In genomic region chr2:198102120-198102519, GRCh38 we compare ENCODE assay signal across 8 cellular contexts.
"Had no signal": no experiment of that assay in that cellular context is flagged by ENCODE, and none has a peak within 500 bp of the region (broad histone marks: within the 10 kb centered on the region; RNA-seq: fewer than 3 reads in every experiment).

No MANE protein-coding gene starts in this region.

- H3K27ac Mint-ChIP-seq: GM23338, H9, IgD-negative memory B cell had no signal

- H3K36me3 Mint-ChIP-seq: IgD-negative memory B cell had no signal

- ATAC-seq: GM23338, HepG2 had no signal

- H3K27me3 Mint-ChIP-seq: IgD-negative memory B cell had no signal

- H3K4me3 ChIP-seq: GM23338 had no signal

- H3K4me3 Mint-ChIP-seq: GM23338, H9, IgD-negative memory B cell had no signal

- FAIRE-seq: H1, H54, HepG2 had no signal

- H3K9me3 Mint-ChIP-seq: GM23338 had no signal

- H3K4me1 Mint-ChIP-seq: IgD-negative memory B cell had no signal

- DNase-seq: H9, HCEC 1CT had no signal

- H3K27ac ChIP-seq: HL-60 had no signal

- H2AFZ ChIP-seq: GM23338 had no signal

- H3K4me2 ChIP-seq: GM23338 had no signal
